Comparison of ENCODE assay signal across 11 cellular contexts in the genomic region with DNA sequence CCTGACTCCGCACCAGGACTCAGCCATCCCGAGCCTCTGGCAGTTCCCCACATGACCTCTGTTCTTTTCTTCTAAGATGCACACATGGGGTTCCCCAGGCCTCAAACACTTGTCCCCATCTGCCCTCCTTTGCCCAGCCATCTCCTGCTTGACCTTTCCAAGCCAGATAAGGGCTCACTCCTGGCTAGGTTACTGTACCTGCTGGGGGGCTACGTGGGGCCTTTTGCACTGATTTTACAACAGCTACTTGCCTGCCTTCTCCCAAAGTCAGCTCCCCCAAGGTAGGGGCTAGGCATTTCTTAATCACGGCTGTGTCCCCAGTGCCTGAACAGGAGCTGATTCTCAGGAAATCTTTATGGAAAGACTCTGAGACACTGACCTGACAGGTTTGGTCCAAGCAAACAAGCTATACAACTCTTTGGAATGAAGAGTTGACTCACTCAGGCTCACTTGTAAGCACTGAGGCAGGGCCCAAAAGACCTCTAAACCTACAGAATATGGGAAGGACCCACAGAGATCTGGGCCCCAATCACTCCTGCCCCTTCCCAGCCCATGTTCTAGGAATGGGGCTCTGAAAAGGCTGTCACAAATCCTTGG. TPM values are rescaled to one million over a fixed set of nuclear protein-coding genes. Genes with fewer than 3 reads are reported as not detected.
A peak's percentile ranks its signal among the peaks of the same experiment; 100 is the strongest.
DNase-seq lines count a peak whose midpoint lies in the region; ATAC-seq and TF ChIP-seq lines count a peak whose summit lies in the region.
"Had no signal": no experiment of that assay in that cellular context is flagged by ENCODE, and none has a peak within 500 bp of the region (broad histone marks: within the 10 kb centered on the region; RNA-seq: fewer than 3 reads in every experiment).

No MANE protein-coding gene starts in this region.

- H3K36me3 ChIP-seq in breast epithelium (no peaks in the 10 kb centered on the region), SU-DHL-6 (ENCODE audit: low read length) (no peaks in the 10 kb centered on the region), hepatocyte (replicated peaks; ENCODE audit: insufficient read depth, low read depth) (no peaks in the 10 kb centered on the region), smooth muscle cell (ENCODE audit: low read depth) (no peaks in the 10 kb centered on the region)
- H3K36me3 ChIP-seq: uterus had no signal

- H3K9me3 Mint-ChIP-seq in MCF 10A (ENCODE audit: unreplicated experiment), result no peaks in the 10 kb centered on the region

- CTCF ChIA-PET in MCF 10A (lab: Yijun Ruan, JAX), result interaction anchor here (0.6 to 4.2 kb wide), 6 partner anchors 8 to 165 kb away, joined by 3 to 22 read pairs (median 3); no protein-coding TSS in a partner anchor

- peaks cover 14% of the 10 kb centered on the region for H3K36me3 Mint-ChIP-seq in MCF 10A (ENCODE audit: insufficient read depth, unreplicated experiment)

- H3K4me3 Mint-ChIP-seq in MCF 10A (ENCODE audit: unreplicated experiment), result peak overlapping the region; percentile 83

- H3K27me3 Mint-ChIP-seq in MCF 10A (ENCODE audit: insufficient read depth, unreplicated experiment), result no peaks in the 10 kb centered on the region

- H3K27ac ChIP-seq in breast epithelium (peak overlapping the region in 1 of 2 donors; percentile 6), SU-DHL-6 (ENCODE audit: low read depth, low read length) (no peak overlapping the region), hepatocyte (peak overlapping the region; percentile 99), smooth muscle cell (ENCODE audit: low read depth) (peak overlapping the region; percentile 96)
- H3K27ac ChIP-seq: KMS-11, uterus had no signal

- H3K27me3 ChIP-seq in breast epithelium (no peaks in the 10 kb centered on the region), SU-DHL-6 (ENCODE audit: low read length) (no peaks in the 10 kb centered on the region), hepatocyte (no peaks in the 10 kb centered on the region), smooth muscle cell (ENCODE audit: low read depth) (no peaks in the 10 kb centered on the region)
- H3K27me3 ChIP-seq: uterus had no signal

- H3K9me2 ChIP-seq in SU-DHL-6 (replicated peaks; ENCODE audit: insufficient read depth, low read length) (no peaks in the 10 kb centered on the region), hepatocyte (replicated peaks; ENCODE audit: insufficient read depth) (no peaks in the 10 kb centered on the region)

- 73% methylated on average over 4 of the region's 4 CpGs for WGBS in hepatocyte (ENCODE audit: low lambda C conversion rate, missing lambda C conversion rate)
- 78% methylated on average over 4 of the region's 4 CpGs for WGBS in smooth muscle cell (ENCODE audit: low lambda C conversion rate)

- DNase-seq in MCF 10A (ENCODE audit: unreplicated experiment), result no peak
- no peak for DNase-seq in breast epithelium (ENCODE audit: low spot score in 2 of 2)
- no peak for DNase-seq in hepatocyte (ENCODE audit: low spot score)
- no peak for DNase-seq in smooth muscle cell (lab: John Stamatoyannopoulos, UW; ENCODE audit: unreplicated experiment)
- DNase-seq in MV-4-11 (lab: John Stamatoyannopoulos, UW), result no peak
- no peak for DNase-seq in GM03348 (ENCODE audit: low spot score)
- DNase-seq: NCI-H226, uterus had no signal

- BruUV-seq in MCF 10A (replicated peaks; lab: Mats Ljungman, UMichigan), result no TSS peak

- H3K4me3 ChIP-seq in breast epithelium, result peak overlapping the region in 1 of 3 donors; percentile 17
- H3K4me3 ChIP-seq in SU-DHL-6 (ENCODE audit: insufficient read depth, low read length, poor library complexity, severe bottlenecking), result no peak overlapping the region
- no peak overlapping the region for H3K4me3 ChIP-seq in hepatocyte
- H3K4me3 ChIP-seq in smooth muscle cell, result peak overlapping the region; percentile 80
- H3K4me3 ChIP-seq: uterus had no signal

- H2AFZ ChIP-seq in SU-DHL-6 (ENCODE audit: low read depth, low read length, severe bottlenecking) (no peak overlapping the region), hepatocyte (no peak overlapping the region), smooth muscle cell (ENCODE audit: low read depth) (no peak overlapping the region)

- H4K20me1 ChIP-seq in SU-DHL-6 (ENCODE audit: low read depth, low read length) (peaks cover 37% of the 10 kb centered on the region; the same call in 1 of the 2 replicates), hepatocyte (ENCODE audit: insufficient read depth, poor library complexity, severe bottlenecking) (peaks cover 66% of the 10 kb centered on the region), smooth muscle cell (ENCODE audit: low read depth) (peaks cover 68% of the 10 kb centered on the region)

- intact Hi-C loops in MCF 10A (cut with micrococcal nuclease) (no loop called here), breast epithelium (cut with DNase I; ENCODE audit: low total_unique reads) (no loop called here)

- H3K9me3 ChIP-seq in breast epithelium, result no peaks in the 10 kb centered on the region
- H3K9me3 ChIP-seq in SU-DHL-6 (ENCODE audit: insufficient read depth, low read length), result no peaks in the 10 kb centered on the region
- H3K9me3 ChIP-seq in hepatocyte (ENCODE audit: low read depth), result no peaks in the 10 kb centered on the region
- H3K9me3 ChIP-seq in smooth muscle cell (replicated peaks; ENCODE audit: low read depth), result no peaks in the 10 kb centered on the region
- H3K9me3 ChIP-seq: uterus had no signal

- no peak for TF ChIP-seq CTCF in MCF 10A (IDR thresholded peaks at IDR 0.05; ENCODE audit: unreplicated experiment)
- no peak for TF ChIP-seq CTCF in breast epithelium (IDR thresholded peaks at IDR 0.05)
- no peak for TF ChIP-seq CTCF in SU-DHL-6 (IDR thresholded peaks at IDR 0.05; ENCODE audit: insufficient read depth, low read length, poor library complexity, severe bottlenecking)
- no peak for TF ChIP-seq CTCF in hepatocyte (IDR thresholded peaks at IDR 0.05; ENCODE audit: poor library complexity)
- no peak for TF ChIP-seq CTCF in smooth muscle cell (IDR thresholded peaks at IDR 0.05; ENCODE audit: borderline replicate concordance, insufficient read depth, poor library complexity, severe bottlenecking)

- H3K9ac ChIP-seq in SU-DHL-6 (ENCODE audit: low read length), result peak overlapping the region; percentile 99; the same call in 1 of the 2 replicates
- peak overlapping the region; percentile 23 for H3K9ac ChIP-seq in smooth muscle cell (ENCODE audit: low read depth)
- H3K9ac ChIP-seq: KMS-11 had no signal

- H3K4me2 ChIP-seq in SU-DHL-6 (ENCODE audit: low read depth, low read length, poor library complexity, severe bottlenecking) (peak overlapping the region; percentile 70), hepatocyte (peak overlapping the region; percentile 86), smooth muscle cell (peak overlapping the region; percentile 93)

- H3K79me2 ChIP-seq in SU-DHL-6 (ENCODE audit: insufficient read depth, low read length), result peaks cover 72% of the 10 kb centered on the region
- H3K79me2 ChIP-seq in hepatocyte, result peaks cover 83% of the 10 kb centered on the region
- peaks cover 84% of the 10 kb centered on the region for H3K79me2 ChIP-seq in smooth muscle cell (ENCODE audit: low read depth)

- no peak for TF ChIP-seq POLR2A in breast epithelium (IDR thresholded peaks at IDR 0.05)

- peak overlapping the region; percentile 92 for H3K27ac Mint-ChIP-seq in MCF 10A (ENCODE audit: low read depth, unreplicated experiment)

- no peaks in the 10 kb centered on the region for H3F3A ChIP-seq in SU-DHL-6 (ENCODE audit: insufficient read depth)
- H3F3A ChIP-seq in smooth muscle cell (ENCODE audit: low read depth), result peaks cover 26% of the 10 kb centered on the region

- POLR2A ChIA-PET in MCF 10A (lab: Yijun Ruan, JAX), result interaction anchor here (0.6 to 8.3 kb wide), 5 partner anchors 9 to 804 kb away, joined by 3 to 82 read pairs (median 4); no protein-coding TSS in a partner anchor

- no peak for ATAC-seq in GM18867 (IDR thresholded peaks at IDR 0.05; ENCODE audit: unreplicated experiment)

- peaks cover 62% of the 10 kb centered on the region for H3K4me1 Mint-ChIP-seq in MCF 10A (ENCODE audit: insufficient read depth, unreplicated experiment)

- H3K4me1 ChIP-seq in breast epithelium, result peaks cover 0 to 16% of the 10 kb centered on the region in 2 donors
- H3K4me1 ChIP-seq in hepatocyte (ENCODE audit: insufficient read depth), result peaks cover 64% of the 10 kb centered on the region
- H3K4me1 ChIP-seq in smooth muscle cell (ENCODE audit: low read depth), result peaks cover 53% of the 10 kb centered on the region

RNA-seq across cellular contexts. Expression of gene MACROH2A1, which starts 2.5 kb away (rescaled TPM):
- 266 and 306 TPM in 2 replicates for total RNA-seq in MCF 10A (2022)
- total RNA-seq in breast epithelium, result 100 to 1,000 TPM; 255 to 293 (median 272) TPM
- total RNA-seq in hepatocyte, result 304 and 311 TPM in 2 replicates
- 180 and 198 TPM in 2 replicates for polyA plus RNA-seq in hepatocyte
- total RNA-seq in smooth muscle cell, result 349 and 371 TPM in 2 replicates
- 272 and 309 TPM in 2 replicates for polyA plus RNA-seq in smooth muscle cell

RNA-seq across cellular contexts. Expression of gene DCANP1, which starts 50.6 kb away (rescaled TPM):
- total RNA-seq in MCF 10A (2022) (not detected in 2 replicates), breast epithelium (not detected), hepatocyte (not detected in 2 replicates), smooth muscle cell (not detected in 2 replicates)
- polyA plus RNA-seq in hepatocyte (not detected in 2 replicates), smooth muscle cell (not detected in 2 replicates)
- total RNA-seq: uterus had no signal

RNA-seq across cellular contexts. Expression of gene TIFAB, which starts 55.6 kb away (rescaled TPM):
- total RNA-seq in MCF 10A (2022) (not detected in 2 replicates), breast epithelium (not detected), hepatocyte (not detected in 2 replicates), smooth muscle cell (under 0.01 TPM in 1 of 2 replicates, not detected in the other)
- polyA plus RNA-seq in hepatocyte (not detected in 2 replicates), smooth muscle cell (0.08 and 0.11 TPM in 2 replicates)
